In the genomic region with DNA sequence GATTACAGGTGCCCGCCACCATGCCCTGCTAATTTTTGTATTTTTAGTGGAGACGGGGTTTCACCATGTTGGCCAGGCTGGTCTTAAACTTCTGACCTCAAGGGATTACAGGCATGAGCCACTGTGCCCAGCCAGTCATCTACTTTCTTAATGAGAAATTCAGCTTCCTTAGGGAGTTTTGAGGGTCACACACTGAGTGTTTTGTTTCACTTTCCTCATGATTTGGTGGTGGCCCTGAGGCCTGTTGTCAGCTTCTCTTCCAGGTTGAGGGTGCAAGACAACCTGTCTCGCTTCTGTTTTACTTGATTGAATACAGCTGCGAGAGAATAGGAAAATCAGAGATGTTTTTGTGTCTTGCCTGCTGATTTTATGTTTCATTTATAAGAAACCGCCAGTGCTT, we compare ENCODE assay signal across 13 cellular contexts. TPM values are rescaled to one million over a fixed set of nuclear protein-coding genes. Genes with fewer than 3 reads are reported as not detected.
DNase-seq lines count a peak whose midpoint lies in the region; ATAC-seq and TF ChIP-seq lines count a peak whose summit lies in the region.
"Had no signal": no experiment of that assay in that cellular context is flagged by ENCODE, and none has a peak within 500 bp of the region (broad histone marks: within the 10 kb centered on the region; RNA-seq: fewer than 3 reads in every experiment).

No MANE protein-coding gene starts in this region.

- H3K27me3 ChIP-seq in HL-60 (ENCODE audit: insufficient read depth, poor library complexity, severe bottlenecking) (no peaks in the 10 kb centered on the region), stomach (no peaks in the 10 kb centered on the region)

- intact Hi-C loops in stomach (cut with DNase I; ENCODE audit: low total_unique reads) = no loop called here

- 74 to 84% (median 81%) methylated on average over 5 of the region's 5 CpGs for WGBS in stomach, 5 donors

- TF ChIP-seq CTCF in HL-60 (IDR thresholded peaks at IDR 0.05; ENCODE audit: insufficient read depth, low read length) = no peak
- TF ChIP-seq CTCF in stomach (IDR thresholded peaks at IDR 0.05) = no peak

- TF ChIP-seq EP300 in stomach (IDR thresholded peaks at IDR 0.05) = no peak

- H3K4me1 ChIP-seq in stomach = peaks cover 7 to 59% (median 46%) of the 10 kb centered on the region in 4 donors

- DNase-seq in HL-60 (ENCODE audit: low read depth in 1 of 2, low spot score in 1 of 2) = no peak
- no peak for DNase-seq in RKO (ENCODE audit: low spot score)
- no peak for DNase-seq in stomach
- no peak for DNase-seq in D341Med (ENCODE audit: low spot score)
- no peak for DNase-seq in DMS114 treated with DMSO at 0.1 percent for 48 hours (lab: John Stamatoyannopoulos, UW; ENCODE audit: unreplicated experiment)
- DNase-seq: activated T-cell treated with anti-CD3 and anti-CD28 coated beads, Interleukin-2, amount 50 U/mL, for 1 hour; left colon; NCI-H1436; posterior cingulate gyrus; stimulated activated CD4-positive, alpha-beta T cell treated with anti-CD3 and anti-CD28 coated beads, Interleukin-4, amount 100 ng/mL, for 24 hours had no signal

- no peaks in the 10 kb centered on the region for H3K36me3 ChIP-seq in stomach

- ATAC-seq in GM18499 (IDR thresholded peaks at IDR 0.05; ENCODE audit: insufficient read depth, unreplicated experiment) = peak; percentile 45
- peak; percentile 55 for ATAC-seq in GM19438 (IDR thresholded peaks at IDR 0.05; ENCODE audit: low read depth, unreplicated experiment)
- ATAC-seq in HG02884 (IDR thresholded peaks at IDR 0.05; ENCODE audit: unreplicated experiment) = peak; percentile 74
- ATAC-seq: left colon had no signal

- no peaks in the 10 kb centered on the region for H3K9me3 ChIP-seq in stomach

- no peak for TF ChIP-seq POLR2A in stomach (IDR thresholded peaks at IDR 0.05)

- H3K4me3 ChIP-seq in HL-60 (replicated peaks; ENCODE audit: insufficient read depth, low read length) (no peak overlapping the region), stomach (no peak overlapping the region)

- H3K27ac ChIP-seq in HL-60 (replicated peaks) (peak overlapping the region; percentile 19), stomach (peak overlapping the region in 2 of 5 donors; percentile 52 to 61)

RNA-seq across cellular contexts. Expression of a gene that starts 9.9 kb away (rescaled TPM):
- 10 to 100 TPM in 4 of 5 donors, 1 to 10 TPM in 1; 3.5 to 97.1 (median 28.6) TPM for total RNA-seq in stomach
- polyA plus RNA-seq in stomach = 10 to 100 TPM in 2 of 3 donors, 1 to 10 TPM in 1; 5.3 to 12.8 (median 11.9) TPM
